Comparison of ENCODE assay signal across 23 cellular contexts in genomic region chr13:48876289-48876688, GRCh38.
DNase-seq lines count a peak whose midpoint lies in the region; ATAC-seq and TF ChIP-seq lines count a peak whose summit lies in the region.
"Had no signal": no experiment of that assay in that cellular context is flagged by ENCODE, and none has a peak within 500 bp of the region (broad histone marks: within the 10 kb centered on the region; RNA-seq: fewer than 3 reads in every experiment).

No MANE protein-coding gene starts in this region.

- H3K9me3 ChIP-seq in endodermal cell (ENCODE audit: control insufficient read depth, low read length) (peaks cover 14% of the 10 kb centered on the region), iPS-20b (ENCODE audit: insufficient read depth, low read depth, low read length) (no peaks in the 10 kb centered on the region), body of pancreas (no peaks in the 10 kb centered on the region)
- H3K9me3 ChIP-seq: BLaER1 treated with 17β-estradiol and CSF1 and Interleukin-3, amounts not matched to agents 10 nM and 100 nM; Caco-2; SK-N-SH had no signal

- peak; percentile 20 for DNase-seq in Jurkat, Clone E6-1 (ENCODE audit: low read depth, low spot score)
- peak; percentile 66 for DNase-seq in endodermal cell
- no peak for DNase-seq in activated CD4-positive, alpha-beta T cell treated with anti-CD3 and anti-CD28 coated beads, Interleukin-2, amount 50 U/mL, for 48 hours
- DNase-seq in activated CD8-positive, alpha-beta memory T cell treated with anti-CD3 and anti-CD28 coated beads, Interleukin-2, amount 50 U/mL, for 48 hours, result no peak
- no peak for DNase-seq in body of pancreas
- DNase-seq in LoVo (ENCODE audit: low spot score), result no peak
- DNase-seq: Caco-2; CD4-positive, alpha-beta memory T cell; HFFc6; KBM-7; NCI-H1092 treated with DMSO at 0.1 percent for 48 hours; NCI-H1436 treated with DMSO at 0.1 percent for 48 hours; NCI-H1930; NCI-H2227 treated with DMSO at 0.1 percent for 48 hours; NCI-H510A treated with DMSO at 0.1 percent for 48 hours; NCI-H748 treated with DMSO at 0.1 percent for 48 hours; NK-92 treated with Interleukin-12 subunit alpha and Interleukin-12 subunit beta, amount 100 ng/mL, for 24 hours; SIG-M5; SK-N-SH had no signal

- ATAC-seq in body of pancreas, result no peak
- ATAC-seq: HepG2, Panc1 had no signal

- TF ChIP-seq CTCF in endodermal cell (conservative IDR thresholded peaks at IDR 0.05) (no peak), body of pancreas (IDR thresholded peaks at IDR 0.05) (no peak)

- intact Hi-C loops in body of pancreas (cut with DNase I), result no loop called here

- H3K4me3 Mint-ChIP-seq in endodermal cell, result no peak overlapping the region
- H3K4me3 Mint-ChIP-seq: CD4-positive, alpha-beta memory T cell; HFFc6 had no signal

- H3K27ac ChIP-seq in endodermal cell (ENCODE audit: low read depth, low read length) (no peak overlapping the region), iPS-20b (ENCODE audit: low read length) (no peak overlapping the region), body of pancreas (no peak overlapping the region)
- H3K27ac ChIP-seq: BLaER1 treated with 17β-estradiol and CSF1 and Interleukin-3, amounts not matched to agents 10 nM and 100 nM had no signal

- no peak overlapping the region for H3K4me3 ChIP-seq in Jurkat, Clone E6-1 (ENCODE audit: low read length)
- H3K4me3 ChIP-seq in endodermal cell (ENCODE audit: low read length) (no peak overlapping the region), iPS-20b (ENCODE audit: low read length) (peak overlapping the region; percentile 51), body of pancreas (no peak overlapping the region)
- H3K4me3 ChIP-seq: BLaER1 treated with 17β-estradiol and CSF1 and Interleukin-3, amounts not matched to agents 10 nM and 100 nM had no signal

- H3K27ac Mint-ChIP-seq in endodermal cell, result no peak overlapping the region
- H3K27ac Mint-ChIP-seq: CD4-positive, alpha-beta memory T cell; HFFc6 had no signal

- H3K27me3 Mint-ChIP-seq in endodermal cell (ENCODE audit: insufficient read depth), result peaks cover 4% of the 10 kb centered on the region

- H3K9ac ChIP-seq in endodermal cell (ENCODE audit: extremely low read depth, low read length, poor library complexity, severe bottlenecking) (no peak overlapping the region), iPS-20b (ENCODE audit: low read depth, low read length) (no peak overlapping the region)
- H3K9ac ChIP-seq: BLaER1 treated with 17β-estradiol and CSF1 and Interleukin-3, amounts not matched to agents 10 nM and 100 nM; SK-N-SH had no signal

- H3K4me1 ChIP-seq in endodermal cell (ENCODE audit: control insufficient read depth, insufficient read depth, low read length), result peaks cover 15% of the 10 kb centered on the region
- peaks cover 36% of the 10 kb centered on the region for H3K4me1 ChIP-seq in iPS-20b (ENCODE audit: insufficient read depth, low read length)
- H3K4me1 ChIP-seq in body of pancreas, result no peaks in the 10 kb centered on the region

- TF ChIP-seq POLR2A in body of pancreas (IDR thresholded peaks at IDR 0.05), result no peak

- H3K27me3 ChIP-seq in endodermal cell (ENCODE audit: control insufficient read depth, insufficient read depth, low read length, poor library complexity, severe bottlenecking), result peaks cover 12% of the 10 kb centered on the region
- peaks cover 64% of the 10 kb centered on the region for H3K27me3 ChIP-seq in iPS-20b (ENCODE audit: insufficient read depth, low read length)
- H3K27me3 ChIP-seq in body of pancreas, result no peaks in the 10 kb centered on the region
- H3K27me3 ChIP-seq: BLaER1 treated with 17β-estradiol and CSF1 and Interleukin-3, amounts not matched to agents 10 nM and 100 nM had no signal

- H3K36me3 ChIP-seq in endodermal cell (ENCODE audit: control insufficient read depth, insufficient read depth, low read length) (no peaks in the 10 kb centered on the region), iPS-20b (ENCODE audit: insufficient read depth, low read depth, low read length) (no peaks in the 10 kb centered on the region), body of pancreas (replicated peaks in 1 of 2; ENCODE audit: insufficient read depth in 1 of 2, low read depth in 2 of 2) (no peaks in the 10 kb centered on the region)
- H3K36me3 ChIP-seq: BLaER1 treated with 17β-estradiol and CSF1 and Interleukin-3, amounts not matched to agents 10 nM and 100 nM had no signal

- no peaks in the 10 kb centered on the region for H3K36me3 Mint-ChIP-seq in endodermal cell (ENCODE audit: low read depth)
- H3K36me3 Mint-ChIP-seq: CD4-positive, alpha-beta memory T cell had no signal

- H3K4me1 Mint-ChIP-seq in endodermal cell, result peaks cover 35% of the 10 kb centered on the region

- H3K9me3 Mint-ChIP-seq in endodermal cell, result peaks cover 1% of the 10 kb centered on the region
- H3K9me3 Mint-ChIP-seq: CD4-positive, alpha-beta memory T cell; HFFc6 had no signal

Comparison
In these comparisons a context has a peak if more than half of its experiments do, and no peak if none do; other contexts are left out.
1. DNase-seq: peak in Jurkat, Clone E6-1 (single experiment) and endodermal cell (single experiment); none in activated CD4-positive, alpha-beta T cell treated with anti-CD3 and anti-CD28 coated beads, Interleukin-2, amount 50 U/mL, for 48 hours (0 of 2), activated CD8-positive, alpha-beta memory T cell treated with anti-CD3 and anti-CD28 coated beads, Interleukin-2, amount 50 U/mL, for 48 hours (single experiment), body of pancreas (0 of 4) and LoVo (single experiment).